Comparison of ENCODE assay signal across 14 cellular contexts in the genomic region with DNA sequence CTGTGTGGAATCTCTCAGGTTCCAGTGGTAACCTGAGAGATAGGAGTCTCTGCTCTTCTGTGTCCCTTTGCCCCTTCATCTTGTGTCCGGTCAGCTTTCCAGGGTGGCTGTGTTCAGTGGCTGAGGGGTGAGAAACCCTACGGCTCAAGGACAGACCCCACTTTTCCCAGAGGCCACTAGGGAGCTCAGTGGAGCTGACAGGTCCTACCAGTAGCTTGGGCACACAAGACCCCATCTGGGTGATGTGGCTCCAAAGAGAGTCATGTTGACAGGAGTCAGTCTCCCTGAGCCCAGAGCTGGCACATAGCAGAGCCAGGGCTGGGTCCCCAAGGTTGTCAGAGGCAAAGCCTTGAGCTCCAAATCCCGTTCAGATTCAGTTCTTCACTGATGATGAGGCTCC. TPM values are rescaled to one million over a fixed set of nuclear protein-coding genes. Genes with fewer than 3 reads are reported as not detected.
DNase-seq lines count a peak whose midpoint lies in the region; ATAC-seq, FAIRE-seq and TF ChIP-seq lines count a peak whose summit lies in the region.
"Not testable (repeated sequence)": the region's sequence is repeated elsewhere in the genome, so short reads cannot be mapped to it uniquely, and the experiment has no call there.
"Had no signal": no experiment of that assay in that cellular context is flagged by ENCODE, and none has a peak within 500 bp of the region (broad histone marks: within the 10 kb centered on the region; RNA-seq: fewer than 3 reads in every experiment).

No MANE protein-coding gene starts in this region.

- not testable (repeated sequence) for H3K27ac ChIP-seq in RWPE2 (ENCODE audit: poor library complexity, severe bottlenecking); kidney (ENCODE audit: low read depth in 2 of 2, low read length in 2 of 2); spleen; aorta (ENCODE audit: low read depth in 1 of 2, low read length in 2 of 2)

- H3K27me3 ChIP-seq in RWPE2 (ENCODE audit: insufficient read depth, poor library complexity, severe bottlenecking); spleen (replicated peaks in 1 of 7); aorta (ENCODE audit: control insufficient read depth in 1 of 2, insufficient read depth in 2 of 2, low read length in 1 of 2): not testable (repeated sequence)

- 80 to 93% (median 86%) methylated on average over 1 to 2 of the region's 3 CpGs; no CpG with 5 or more reads in 1 of the 5 donors for WGBS in spleen, 5 donors
- 73 to 83% methylated on average over 2 of the region's 3 CpGs for WGBS in aorta, 2 donors

- not testable (repeated sequence) for H3K4me1 Mint-ChIP-seq in activated naive CD4-positive, alpha-beta T cell treated with anti-CD3 and anti-CD28 coated beads, Interleukin-2, amount 10 ng/mL, durations not matched to agents 7 days and 5 days; natural killer cell

- H3K27me3 Mint-ChIP-seq in activated naive CD4-positive, alpha-beta T cell treated with anti-CD3 and anti-CD28 coated beads, Interleukin-2, amount 10 ng/mL, durations not matched to agents 7 days and 5 days; natural killer cell (ENCODE audit: low read depth in 2 of 2): not testable (repeated sequence)

- H3K9ac ChIP-seq in kidney (ENCODE audit: low read length in 2 of 2): not testable (repeated sequence)

- H3K4me3 Mint-ChIP-seq in activated naive CD4-positive, alpha-beta T cell treated with anti-CD3 and anti-CD28 coated beads, Interleukin-2, amount 10 ng/mL, durations not matched to agents 7 days and 5 days; natural killer cell: not testable (repeated sequence)

- H3K27ac Mint-ChIP-seq in activated naive CD4-positive, alpha-beta T cell treated with anti-CD3 and anti-CD28 coated beads, Interleukin-2, amount 10 ng/mL, durations not matched to agents 7 days and 5 days; natural killer cell: not testable (repeated sequence)

- not testable (repeated sequence) for FAIRE-seq in kidney (lab: Jason Lieb, UNC)

- not testable (repeated sequence) for TF ChIP-seq POLR2A in spleen (IDR thresholded peaks at IDR 0.05)

- H3K9me3 Mint-ChIP-seq in activated naive CD4-positive, alpha-beta T cell treated with anti-CD3 and anti-CD28 coated beads, Interleukin-2, amount 10 ng/mL, durations not matched to agents 7 days and 5 days; natural killer cell: not testable (repeated sequence)

- H3K9me3 ChIP-seq in RWPE2 (ENCODE audit: severe bottlenecking); kidney (ENCODE audit: control insufficient read depth in 1 of 2, low read length in 2 of 2); spleen; aorta (ENCODE audit: control insufficient read depth, low read length): not testable (repeated sequence)

- intact Hi-C loops in cardiac septum (cut with DNase I); kidney (cut with DNase I); natural killer cell (cut with micrococcal nuclease); spleen (cut with DNase I; ENCODE audit: low total_unique reads); aorta (cut with DNase I): not testable (repeated sequence)

- peak; percentile 34 for DNase-seq in RWPE2 (ENCODE audit: low spot score)
- DNase-seq in activated T-cell treated with anti-CD3 and anti-CD28 coated beads, Interleukin-2, amount 50 U/mL, for 1 hour: peak; percentile 17
- DNase-seq in activated naive CD4-positive, alpha-beta T cell treated with anti-CD3 and anti-CD28 coated beads, Interleukin-2, amount 10 ng/mL, durations not matched to agents 7 days and 5 days: peak; percentile 16
- DNase-seq in cardiac septum (ENCODE audit: low spot score): peak; percentile 71
- peak; percentile 22 for DNase-seq in kidney
- DNase-seq in natural killer cell: peak; percentile 13
- peak; percentile 78 for DNase-seq in spleen
- DNase-seq in aorta: peak; percentile 12 to 33

- H3K36me3 ChIP-seq in RWPE2 (ENCODE audit: low read depth); kidney (ENCODE audit: control insufficient read depth in 1 of 2, insufficient read depth in 2 of 2, low read length in 2 of 2); spleen; aorta (ENCODE audit: control insufficient read depth in 1 of 2, insufficient read depth in 2 of 2, low read length in 1 of 2): not testable (repeated sequence)

- not testable (repeated sequence) for TF ChIP-seq CTCF in RWPE2 (IDR thresholded peaks at IDR 0.05; ENCODE audit: poor library complexity, severe bottlenecking); kidney (IDR thresholded peaks at IDR 0.05; ENCODE audit: borderline replicate concordance, extremely low read depth, insufficient read depth); natural killer cell (IDR thresholded peaks at IDR 0.05); spleen (IDR thresholded peaks at IDR 0.05 in 8 of 11, conservative IDR thresholded peaks at IDR 0.05 in 3 of 11)

- CTCF ChIA-PET in activated naive CD4-positive, alpha-beta T cell treated with anti-CD3 and anti-CD28 coated beads, Interleukin-2, amount 10 ng/mL, durations not matched to agents 7 days and 5 days (lab: Charles Lee): not testable (repeated sequence)

- not testable (repeated sequence) for H3K4me3 ChIP-seq in RWPE2 (ENCODE audit: severe bottlenecking); kidney (ENCODE audit: low read length in 2 of 2); spleen; aorta (ENCODE audit: low read length in 2 of 2)

- not testable (repeated sequence) for ATAC-seq in RWPE2 (ENCODE audit: low read depth); natural killer cell; aorta (ENCODE audit: low FRiP score)

- not testable (repeated sequence) for H3K36me3 Mint-ChIP-seq in activated naive CD4-positive, alpha-beta T cell treated with anti-CD3 and anti-CD28 coated beads, Interleukin-2, amount 10 ng/mL, durations not matched to agents 7 days and 5 days; natural killer cell

- H3K4me1 ChIP-seq in RWPE2 (ENCODE audit: insufficient read depth, poor library complexity, severe bottlenecking); kidney (ENCODE audit: control insufficient read depth in 1 of 2, insufficient read depth in 1 of 2, low read depth in 1 of 2, low read length in 2 of 2); spleen; aorta (ENCODE audit: control insufficient read depth in 1 of 2, insufficient read depth in 2 of 2, low read length in 2 of 2): not testable (repeated sequence)

RNA-seq across cellular contexts. Expression of a gene that starts 54.3 kb away (rescaled TPM):
- not detected for total RNA-seq in cardiac septum
- not detected for total RNA-seq in kidney
- polyA plus RNA-seq in kidney (ENCODE audit: insufficient read depth, low read depth, low replicate concordance): not detected
- not detected for total RNA-seq in natural killer cell
- under 1 TPM in 2 of 7 donors, not detected in 5; 0.24 to 0.51 TPM for total RNA-seq in spleen
- not detected for polyA plus RNA-seq in spleen
- total RNA-seq in aorta: not detected
- polyA plus RNA-seq in aorta: not detected
- total RNA-seq: Calu3; CD4-positive, alpha-beta memory T cell; G401; GM23338; H9 had no signal
- polyA plus RNA-seq: A549; CD4-positive, alpha-beta memory T cell; GM23338 had no signal

Comparison
In these comparisons a context has a peak if more than half of its experiments do, and no peak if none do; other contexts are left out.
1. DNase-seq: peak in every context shown above with its lines; median percentile 78 in spleen; 71 in cardiac septum; 34 in RWPE2; 22 in aorta; 22 in kidney; 17 in activated T-cell treated with anti-CD3 and anti-CD28 coated beads, Interleukin-2, amount 50 U/mL, for 1 hour; 16 in activated naive CD4-positive, alpha-beta T cell treated with anti-CD3 and anti-CD28 coated beads, Interleukin-2, amount 10 ng/mL, durations not matched to agents 7 days and 5 days; 13 in natural killer cell.